In the genomic region with DNA sequence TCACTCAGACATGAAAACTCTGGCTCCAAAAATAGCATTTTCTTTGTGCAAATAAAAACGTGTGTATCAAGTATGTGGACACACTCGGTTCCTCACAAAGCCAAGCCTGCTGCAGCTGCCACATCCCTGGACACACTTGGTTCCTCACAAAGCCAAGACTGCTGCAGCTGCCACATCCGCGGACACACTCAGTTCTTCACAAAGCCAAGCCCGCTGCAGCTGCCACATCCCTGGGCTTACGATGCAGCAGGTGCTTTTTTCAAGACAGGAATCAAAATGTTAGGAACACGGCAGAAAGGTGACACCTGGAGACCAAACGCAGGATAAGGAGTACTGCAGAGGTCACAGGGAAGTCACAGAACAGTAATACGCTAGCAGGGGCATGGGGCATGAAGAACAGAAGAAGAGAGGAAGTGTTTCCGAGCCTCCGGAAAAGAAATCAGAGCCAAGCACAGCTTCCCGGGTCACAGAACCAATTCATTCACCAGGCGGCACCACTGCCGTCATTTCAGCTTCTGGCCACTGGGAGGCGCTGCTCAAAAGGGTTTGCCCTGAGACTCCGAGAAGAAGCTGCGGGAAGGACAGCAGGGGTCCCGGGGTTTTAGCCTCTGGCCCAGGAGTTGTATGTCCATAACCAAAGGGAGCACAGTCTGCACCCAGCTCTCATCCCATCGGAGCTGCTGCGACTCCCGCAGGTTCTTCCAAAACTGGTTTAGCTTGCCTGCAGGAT, we compare ENCODE assay signal across 9 cellular contexts. TPM values are rescaled to one million over a fixed set of nuclear protein-coding genes. Genes with fewer than 3 reads are reported as not detected.
DNase-seq lines count a peak whose midpoint lies in the region; ATAC-seq and TF ChIP-seq lines count a peak whose summit lies in the region.
"Not testable (repeated sequence)": the region's sequence is repeated elsewhere in the genome, so short reads cannot be mapped to it uniquely, and the experiment has no call there.
"Had no signal": no experiment of that assay in that cellular context is flagged by ENCODE, and none has a peak within 500 bp of the region (broad histone marks: within the 10 kb centered on the region; RNA-seq: fewer than 3 reads in every experiment).

No MANE protein-coding gene starts in this region.

- WGBS in adrenal gland, 4 donors, result 32 to 35% (median 33%) methylated on average over 18 to 21 of the region's 21 CpGs
- WGBS in gastroesophageal sphincter (ENCODE audit: low coverage in 1 of 2), 2 donors, result 25 to 37% methylated on average over 4 to 12 of the region's 21 CpGs

- POLR2A ChIA-PET in HEK293 (lab: Yijun Ruan, JAX), result not testable (repeated sequence)

- H3K4me1 ChIP-seq in HEK293 (ENCODE audit: control insufficient read depth, insufficient read depth, low read length); adrenal gland (replicated peaks in 1 of 2); gastroesophageal sphincter: not testable (repeated sequence)

- intact Hi-C loops in adrenal gland (cut with DNase I), result not testable (repeated sequence)

- TF ChIP-seq EP300 in gastroesophageal sphincter (IDR thresholded peaks at IDR 0.05), result not testable (repeated sequence)

- TF ChIP-seq POLR2A in adrenal gland (IDR thresholded peaks at IDR 0.05); gastroesophageal sphincter (IDR thresholded peaks at IDR 0.05): not testable (repeated sequence)

- CTCF ChIA-PET in HEK293 (lab: Yijun Ruan, JAX), result interaction anchor here (0.6 to 1.5 kb wide), 10 partner anchors 13 to 427 kb away, joined by 3 to 5 read pairs (median 3); no protein-coding TSS in a partner anchor

- H3K27ac Mint-ChIP-seq in nephron, result peak overlapping the region; percentile 43 to 89 (median 68)

- H3K9me3 ChIP-seq in HEK293 (ENCODE audit: control insufficient read depth, insufficient read depth, low read depth, low read length); adrenal gland (replicated peaks in 1 of 3); gastroesophageal sphincter: not testable (repeated sequence)

- H3K9me3 Mint-ChIP-seq in nephron, result not testable (repeated sequence)

- TF ChIP-seq CTCF in AG09319 (IDR thresholded peaks at IDR 0.05; ENCODE audit: low read depth, low read length) (peak; percentile 44), HEK293 (tag by site-specific recombination; IDR thresholded peaks at IDR 0.05) (0 out of 2 replicates have a peak, but pooled peaks have one; percentile 26), adrenal gland (IDR thresholded peaks at IDR 0.05) (peak; percentile 57 to 70 (median 62)), gastroesophageal sphincter (IDR thresholded peaks at IDR 0.05) (peak in 3 of 4 experiments; percentile 37 to 66 (median 59)), nephron (IDR thresholded peaks at IDR 0.05; ENCODE audit: unreplicated experiment in 3 of 3) (peak; percentile 48 to 63 (median 55))

- H3K36me3 Mint-ChIP-seq in nephron (ENCODE audit: low read depth), result not testable (repeated sequence)

- H3K4me1 Mint-ChIP-seq in nephron, result peaks cover 26% of the 10 kb centered on the region

- H3K27me3 ChIP-seq in adrenal gland, gastroesophageal sphincter: not testable (repeated sequence)

- not testable (repeated sequence) for H3K4me3 ChIP-seq in HEK293 (ENCODE audit: low read depth, low read length); adrenal gland; gastroesophageal sphincter

- DNase-seq in AG09319 (ENCODE audit: extremely low read depth, low read depth), result not testable (repeated sequence)
- DNase-seq in NCI-H446 (lab: John Stamatoyannopoulos, UW) (peak; percentile 20 to 50), adrenal gland (peak; percentile 48 to 83 (median 66))
- peak in 3 of 4 experiments; percentile 24 to 55 (median 39) for DNase-seq in activated CD4-positive, CD25-positive, alpha-beta regulatory T cell (lab: John Stamatoyannopoulos, UW)
- peak; percentile 36 to 49 (median 47) for DNase-seq in stimulated activated CD4-positive, alpha-beta T cell treated with anti-CD3 and anti-CD28 coated beads, TNF-alpha, amount 100 ng/mL, for 48 hours (ENCODE audit: low read depth in 3 of 3)

- H3K4me3 Mint-ChIP-seq in nephron, result peak overlapping the region in 2 of 3 experiments; percentile 38 to 56

- H3K27ac ChIP-seq in HEK293 (ENCODE audit: extremely low read depth, low read depth, low read length); adrenal gland; gastroesophageal sphincter: not testable (repeated sequence)

- ATAC-seq in gastroesophageal sphincter, result not testable (repeated sequence)

- H3K36me3 ChIP-seq in HEK293 (ENCODE audit: control insufficient read depth in 2 of 2, insufficient read depth in 1 of 2, low read length in 2 of 2), result peaks cover 0 to 13% of the 10 kb centered on the region in 2 experiments; a peak in 1 of 3 replicates
- H3K36me3 ChIP-seq in adrenal gland (replicated peaks in 1 of 2); gastroesophageal sphincter: not testable (repeated sequence)

- H3K27me3 Mint-ChIP-seq in nephron (ENCODE audit: low read depth), result not testable (repeated sequence)

TF ChIP-seq in HEK293, 187 proteins besides CTCF, POLR2A, EP300 and RAD21:
- TF ChIP-seq ZIC2 (tag by site-specific recombination; IDR thresholded peaks at IDR 0.05) (peak; percentile 18; the same call in 1 of the 2 replicates), ZNF654 (tag by site-specific recombination; IDR thresholded peaks at IDR 0.05; ENCODE audit: low read depth) (peak; percentile 72)

RNA-seq across cellular contexts. Expression of a gene that starts 40.0 kb away (rescaled TPM):
- total RNA-seq in adrenal gland, result under 1 TPM in 5 of 8 donors, not detected in 3; 0.32 to 0.69 (median 0.35) TPM
- 1 to 10 TPM in 1 of 3 donors, under 1 TPM in 2; 0.13 to 1.1 (median 0.72) TPM for polyA plus RNA-seq in adrenal gland
- not detected for total RNA-seq in gastroesophageal sphincter
- total RNA-seq: mesenteric fat pad had no signal
